ENCODE assay signal across 9 cellular contexts in the genomic region with DNA sequence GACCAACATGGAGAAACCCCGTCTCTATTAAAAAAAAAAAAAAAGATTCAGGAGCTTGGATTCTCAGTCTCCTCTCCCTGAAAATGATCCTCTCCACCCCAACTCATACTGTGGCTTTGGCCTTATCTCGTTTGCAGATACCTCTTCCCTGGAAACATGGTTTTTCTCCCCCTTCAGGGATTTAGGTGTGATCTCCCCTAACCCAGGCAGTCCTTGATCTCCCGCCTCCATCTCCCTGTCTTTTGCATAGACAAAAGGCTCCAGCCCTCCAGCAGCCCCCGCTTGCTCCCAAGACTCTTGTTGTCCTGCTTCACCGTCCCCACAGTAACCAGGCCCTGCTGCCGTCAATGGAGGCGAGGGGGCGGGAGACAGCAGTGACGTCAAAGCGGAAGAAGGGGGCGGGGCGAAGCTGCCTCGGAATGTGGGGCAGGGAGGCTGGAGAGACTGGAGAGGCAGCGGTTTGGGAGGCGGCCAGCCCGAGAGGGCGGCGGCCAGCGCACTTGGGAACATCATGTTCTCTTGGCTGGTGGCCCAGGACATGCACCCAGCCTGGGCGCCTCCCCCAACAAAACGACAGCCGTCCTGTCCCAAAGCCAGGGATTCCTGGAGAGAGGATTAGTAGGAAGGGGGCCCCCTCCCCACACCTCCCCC. TPM values are rescaled to one million over a fixed set of nuclear protein-coding genes. Genes with fewer than 3 reads are reported as not detected.
DNase-seq lines count a peak whose midpoint lies in the region; ATAC-seq and TF ChIP-seq lines count a peak whose summit lies in the region.
"Had no signal": no experiment of that assay in that cellular context is flagged by ENCODE, and none has a peak within 500 bp of the region (broad histone marks: within the 10 kb centered on the region; RNA-seq: fewer than 3 reads in every experiment).

No MANE protein-coding gene starts in this region.

- no peak overlapping the region for H3K27ac Mint-ChIP-seq in T-cell

- WGBS in heart left ventricle, 4 donors: 2 to 3% (median 3%) methylated on average over 22 of the region's 22 CpGs
- WGBS in thyroid gland, 2 donors: 4 to 5% methylated on average over 21 to 22 of the region's 22 CpGs

- H3K4me1 ChIP-seq in heart left ventricle (peaks cover 26 to 83% (median 46%) of the 10 kb centered on the region in 12 donors), parathyroid adenoma (peaks cover 34% of the 10 kb centered on the region), thyroid gland (peaks cover 37 to 54% of the 10 kb centered on the region in 2 donors)

- TF ChIP-seq CTCF in heart left ventricle (IDR thresholded peaks at IDR 0.05): no peak
- no peak for TF ChIP-seq CTCF in parathyroid adenoma (IDR thresholded peaks at IDR 0.05)
- peak in 1 of 6 experiments; percentile 14 for TF ChIP-seq CTCF in thyroid gland (IDR thresholded peaks at IDR 0.05)

- H3K9me3 ChIP-seq in heart left ventricle (no peaks in the 10 kb centered on the region), parathyroid adenoma (ENCODE audit: control insufficient read depth, low read length) (no peaks in the 10 kb centered on the region), thyroid gland (no peaks in the 10 kb centered on the region)

- H3K36me3 Mint-ChIP-seq in T-cell: peaks cover 13% of the 10 kb centered on the region

- no peaks in the 10 kb centered on the region for H3K27me3 Mint-ChIP-seq in T-cell

- CTCF ChIA-PET in T-cell (lab: Charles Lee): no interaction called here

- H3K27ac ChIP-seq in heart left ventricle (peak overlapping the region; percentile 98 to 100 (median 100)), parathyroid adenoma (peak overlapping the region; percentile 100), thyroid gland (peak overlapping the region; percentile 98 to 100 (median 100))

- H2AFZ ChIP-seq in parathyroid adenoma: no peak overlapping the region

- POLR2A ChIA-PET in T-cell (lab: Charles Lee): interaction anchor here in 1 of 2 donors (0.6 to 1.6 kb wide), 5 partner anchors 18 to 920 kb away, joined by 3 to 8 read pairs (median 6); no protein-coding TSS in a partner anchor

- H3K4me2 ChIP-seq in parathyroid adenoma (ENCODE audit: low read length): peak overlapping the region; percentile 100

- peak overlapping the region; percentile 100 for H3K9ac ChIP-seq in parathyroid adenoma

- H3K4me1 Mint-ChIP-seq in T-cell: peaks cover 35 to 65% (median 48%) of the 10 kb centered on the region in 3 donors

- no peaks in the 10 kb centered on the region for H3K9me3 Mint-ChIP-seq in T-cell

- peaks cover 41% of the 10 kb centered on the region for H3K79me2 ChIP-seq in parathyroid adenoma

- H3K27me3 ChIP-seq in heart left ventricle: no peaks in the 10 kb centered on the region
- H3K27me3 ChIP-seq in parathyroid adenoma (ENCODE audit: control insufficient read depth, insufficient read depth, low read length): no peaks in the 10 kb centered on the region
- no peaks in the 10 kb centered on the region for H3K27me3 ChIP-seq in thyroid gland

- DNase-seq in D341Med (ENCODE audit: low spot score) (peak; percentile 74), LHCN-M2 (ENCODE audit: low read depth) (peak; percentile 99), T-cell (peak; percentile 58 to 98 (median 91)), amygdala (lab: John Stamatoyannopoulos, UW) (peak; percentile 70 to 99 (median 95)), heart left ventricle (peak; percentile 100), thyroid gland (peak; percentile 99 to 100)

- H3K4me3 Mint-ChIP-seq in T-cell: no peak overlapping the region
- H3K4me3 Mint-ChIP-seq: brain had no signal

- intact Hi-C loops in heart left ventricle (cut with DNase I) (loop anchor here in 5 of 10 donors (2.0 to 10.0 kb wide), 4 partner anchors 15 to 312 kb away; a partner anchor contains a TSS), thyroid gland (cut with DNase I) (no loop called here)

- H3K4me3 ChIP-seq in heart left ventricle (peak overlapping the region in 11 of 12 donors; percentile 69 to 97 (median 85)), parathyroid adenoma (ENCODE audit: low read depth, low read length) (peak overlapping the region; percentile 98), thyroid gland (replicated peaks in 1 of 3) (peak overlapping the region; percentile 25 to 81 (median 58))

- peak; percentile 67 to 87 for TF ChIP-seq POLR2A in heart left ventricle (IDR thresholded peaks at IDR 0.05)
- TF ChIP-seq POLR2A in thyroid gland (IDR thresholded peaks at IDR 0.05): peak in 1 of 2 donors; percentile 94

- H3K36me3 ChIP-seq in heart left ventricle: peaks cover 2 to 28% (median 19%) of the 10 kb centered on the region in 9 donors
- no peaks in the 10 kb centered on the region for H3K36me3 ChIP-seq in parathyroid adenoma (ENCODE audit: control insufficient read depth, insufficient read depth, low read length)
- peaks cover 17 to 21% of the 10 kb centered on the region in 2 donors for H3K36me3 ChIP-seq in thyroid gland

- ATAC-seq in T-cell (replicated peaks in 1 of 4) (peak in 1 of 4 experiments; percentile 25), heart left ventricle (peak; percentile 58 to 65 (median 58)), HG03025 (IDR thresholded peaks at IDR 0.05; ENCODE audit: low FRiP score, unreplicated experiment) (no peak)

RNA-seq across cellular contexts. Expression of a gene that starts 1.9 kb away (rescaled TPM):
- total RNA-seq in LHCN-M2 (2014; rRNA removed): 12.6 and 18.2 TPM in 2 replicates
- 13.0 TPM for polyA plus RNA-seq in LHCN-M2 (2012)
- total RNA-seq in T-cell: 1,000 to 10,000 TPM in 2 of 5 donors, 10 to 100 TPM in 3; 62.6 to 1,675 (median 82.4) TPM
- 100 to 1,000 TPM in 3 of 9 donors, 10 to 100 TPM in 6; 40.2 to 132 (median 86.3) TPM for total RNA-seq in heart left ventricle
- polyA plus RNA-seq in heart left ventricle: 100 to 1,000 TPM in 1 of 2 donors, 10 to 100 TPM in 1; 96.2 to 164 TPM
- 100 to 1,000 TPM in 3 of 4 donors, 10 to 100 TPM in 1; 85.2 to 148 (median 137) TPM for total RNA-seq in thyroid gland

RNA-seq across cellular contexts. Expression of a gene that starts 8.7 kb away (rescaled TPM):
- total RNA-seq in LHCN-M2 (2014; rRNA removed) (3.8 and 4.6 TPM in 2 replicates), T-cell (100 to 1,000 TPM; 160 to 243 (median 186) TPM), heart left ventricle (10 to 100 TPM; 21.5 to 67.2 (median 51.1) TPM), thyroid gland (10 to 100 TPM; 30.6 to 35.2 (median 33.4) TPM)
- polyA plus RNA-seq in LHCN-M2 (2012): 41.7 TPM
- 10 to 100 TPM; 49.0 to 50.6 TPM for polyA plus RNA-seq in heart left ventricle

RNA-seq across cellular contexts. Expression of a gene that starts 22.1 kb away (rescaled TPM):
- total RNA-seq in LHCN-M2 (2014; rRNA removed) (40.0 and 45.3 TPM in 2 replicates), T-cell (10 to 100 TPM; 23.4 to 28.9 (median 25.0) TPM), heart left ventricle (10 to 100 TPM in 3 of 9 donors, 1 to 10 TPM in 6; 5.3 to 16.4 (median 8.4) TPM), thyroid gland (10 to 100 TPM; 19.7 to 34.7 (median 32.2) TPM)
- polyA plus RNA-seq in LHCN-M2 (2012): 19.5 TPM
- polyA plus RNA-seq in heart left ventricle: 1 to 10 TPM; 3.8 to 8.9 TPM

RNA-seq across cellular contexts. Expression of a gene that starts 30.2 kb away (rescaled TPM):
- total RNA-seq in LHCN-M2 (2014; rRNA removed): 0.06 and 0.34 TPM in 2 replicates
- 0.29 TPM for polyA plus RNA-seq in LHCN-M2 (2012)
- 1 to 10 TPM in 1 of 5 donors, under 1 TPM in 2, not detected in 2; 0.16 to 1.6 (median 0.23) TPM for total RNA-seq in T-cell
- under 1 TPM in 4 of 9 donors, not detected in 5; 0.17 to 0.76 (median 0.44) TPM for total RNA-seq in heart left ventricle
- polyA plus RNA-seq in heart left ventricle: under 1 TPM; 0.23 to 0.40 TPM
- total RNA-seq in thyroid gland: 1 to 10 TPM in 1 of 4 donors, not detected in 3; 1.7 TPM

RNA-seq across cellular contexts. Expression of a gene that starts 35.8 kb away (rescaled TPM):
- total RNA-seq in LHCN-M2 (2014; rRNA removed): not detected in 2 replicates
- polyA plus RNA-seq in LHCN-M2 (2012): 0.09 TPM
- 1 to 10 TPM in 1 of 5 donors, under 1 TPM in 3, not detected in 1; 0.13 to 1.2 (median 0.19) TPM for total RNA-seq in T-cell
- not detected for total RNA-seq in heart left ventricle
- polyA plus RNA-seq in heart left ventricle: under 1 TPM in 1 of 2 donors, not detected in 1; 0.12 TPM
- total RNA-seq in thyroid gland: not detected
